ENCODE assay signal across 8 cellular contexts in genomic region chr7:128739048-128739962, GRCh38. TPM values are rescaled to one million over a fixed set of nuclear protein-coding genes. Genes with fewer than 3 reads are reported as not detected.
DNase-seq lines count a peak whose midpoint lies in the region; ATAC-seq and TF ChIP-seq lines count a peak whose summit lies in the region.

TSS of gene CALU (plus strand) at chr7:128739359. CDS start at chr7:128748584, 9,225 bp downstream.

- H2BK120ac ChIP-seq in IMR-90 (ENCODE audit: low read depth, low read length), result peak within 1 kb of the TSS; percentile 77

- peak within 1 kb of the TSS; percentile 78 for H4K5ac ChIP-seq in IMR-90 (ENCODE audit: low read depth, low read length)

- H3K9ac ChIP-seq in IMR-90 (ENCODE audit: low read depth, low read length), result peak within 1 kb of the TSS; percentile 91

- H3K9me3 ChIP-seq in IMR-90 (ENCODE audit: control insufficient read depth, insufficient read depth, low read length) (no peaks in the 10 kb centered on the region), mononuclear cell (ENCODE audit: low read depth, low read length) (no peaks in the 10 kb centered on the region)

- peak within 1 kb of the TSS; percentile 94 to 96 for H4K8ac ChIP-seq in IMR-90 (ENCODE audit: low read depth in 2 of 2, low read length in 2 of 2)

- peak within 1 kb of the TSS; percentile 91 for H2AFZ ChIP-seq in IMR-90 (replicated peaks; ENCODE audit: low read length, poor library complexity)

- dilution Hi-C loops in IMR-90 (cut with HindIII; ENCODE audit: low sequenced_read_pairs, unreplicated experiment), result no loop called here

- BruUV-seq in IMR-90 (replicated peaks; lab: Mats Ljungman, UMichigan), result TSS peak; percentile 74

- H3K18ac ChIP-seq in IMR-90 (ENCODE audit: low read depth, low read length), result peak within 1 kb of the TSS; percentile 71

- peak within 1 kb of the TSS; percentile 99 for H2AK5ac ChIP-seq in IMR-90 (ENCODE audit: low read depth, low read length)

- H3K56ac ChIP-seq in IMR-90 (ENCODE audit: extremely low read depth, insufficient read depth, low read length), result peak within 1 kb of the TSS; percentile 92

- peak within 1 kb of the TSS; percentile 100 for H2AK9ac ChIP-seq in IMR-90 (replicated peaks; ENCODE audit: low read depth, low read length, poor library complexity)

- H3K14ac ChIP-seq in IMR-90 (replicated peaks; ENCODE audit: low read depth, low read length), result peak within 1 kb of the TSS; percentile 95

- CTCF ChIA-PET in IMR-90 (lab: Yijun Ruan, JAX), result interaction anchor here (0.6 to 1.4 kb wide), 2 partner anchors 9 to 27 kb away, joined by 3 read pairs; no protein-coding TSS in a partner anchor

- peaks cover 16% of the 10 kb centered on the region; the same call in 1 of the 2 replicates for H3K9me1 ChIP-seq in IMR-90 (ENCODE audit: insufficient read depth, low read length)

- H3K36me3 ChIP-seq in IMR-90 (ENCODE audit: control insufficient read depth, insufficient read depth, low read length), result peaks cover 4% of the 10 kb centered on the region

- DNase-seq in DMS 273 (lab: John Stamatoyannopoulos, UW; ENCODE audit: unreplicated experiment) (peak; percentile 100), IMR-90 (peak; percentile 97), OCI-M1 (lab: John Stamatoyannopoulos, UW) (peak; percentile 94), activated T-cell treated with anti-CD3 and anti-CD28 coated beads for 4 hours (peak; percentile 89), epithelial cell of esophagus (ENCODE audit: low read depth) (peak; percentile 96)
- DNase-seq in stimulated activated CD8-positive, alpha-beta memory T cell treated with anti-CD3 and anti-CD28 coated beads, Interleukin-4, amount 100 ng/mL, for 1 hour (ENCODE audit: low read depth in 2 of 2, low spot score in 1 of 2), result peak; percentile 77 to 88

- H3K4me2 ChIP-seq in IMR-90 (ENCODE audit: low read depth, low read length), result peak within 1 kb of the TSS; percentile 90

- H3K27me3 ChIP-seq in IMR-90 (ENCODE audit: control insufficient read depth, insufficient read depth, low read length) (no peaks in the 10 kb centered on the region), mononuclear cell (ENCODE audit: insufficient read depth, low read length) (no peaks in the 10 kb centered on the region)

- H3K4me1 ChIP-seq in IMR-90 (ENCODE audit: control insufficient read depth, insufficient read depth, low read length), result peaks cover 8% of the 10 kb centered on the region
- H3K4me1 ChIP-seq in mononuclear cell (ENCODE audit: insufficient read depth, low read length), result peaks cover 40% of the 10 kb centered on the region

- in situ Hi-C loops in IMR-90 (cut with MboI; ENCODE audit: low sequenced_read_pairs), result no loop called here

- POLR2A ChIA-PET in IMR-90 (lab: Charles Lee; ENCODE audit: unreplicated experiment), result interaction anchor here (0.9 to 1.5 kb wide), 3 partner anchors 10 to 94 kb away, joined by 3 read pairs; no protein-coding TSS in a partner anchor

- TF ChIP-seq CTCF in IMR-90 (conservative IDR thresholded peaks at IDR 0.05; ENCODE audit: low read depth, low read length) (no peak), epithelial cell of esophagus (IDR thresholded peaks at IDR 0.05; ENCODE audit: insufficient read depth, low read depth, low read length, missing control alignments) (no peak)

- peak; percentile 97 for TF ChIP-seq POLR2A in IMR-90 (IDR thresholded peaks at IDR 0.05; ENCODE audit: low read depth, low read length)

- peak within 1 kb of the TSS; percentile 99 for H3K4ac ChIP-seq in IMR-90 (ENCODE audit: low read depth, low read length)

- peak within 1 kb of the TSS; percentile 45 for H2BK20ac ChIP-seq in IMR-90 (ENCODE audit: low read depth, low read length)

- intact Hi-C loops in IMR-90 (cut with micrococcal nuclease), result no loop called here

- H2BK15ac ChIP-seq in IMR-90 (ENCODE audit: low read depth, low read length), result peak within 1 kb of the TSS; percentile 72; the same call in 2 of the 3 replicates

- H3K79me1 ChIP-seq in IMR-90 (ENCODE audit: low read depth in 1 of 2, low read length in 2 of 2), result peaks cover 0 to 14% of the 10 kb centered on the region in 2 experiments; a peak in 2 of 4 replicates

- peak within 1 kb of the TSS; percentile 81 for H3K4me3 ChIP-seq in IMR-90 (ENCODE audit: insufficient read depth, low read depth, low read length)
- H3K4me3 ChIP-seq in epithelial cell of esophagus (ENCODE audit: low read length), result peak within 1 kb of the TSS; percentile 90
- peak within 1 kb of the TSS; percentile 96 for H3K4me3 ChIP-seq in mononuclear cell (ENCODE audit: low read length)

- ATAC-seq in GM21528 (IDR thresholded peaks at IDR 0.05; ENCODE audit: low FRiP score, unreplicated experiment) (peak; percentile 99), IMR-90 (ENCODE audit: low read depth) (peak; percentile 92)

- 0% methylated on average over 12 of the region's 74 CpGs; no CpG with 5 or more reads in 1 of the 2 experiments for whole genome bisulfite sequencing in IMR-90 (ENCODE audit: extremely low coverage in 2 of 2, insufficient read length in 1 of 2), 2 experiments

- H3K27ac ChIP-seq in IMR-90 (ENCODE audit: insufficient read depth, low read length), result peak within 1 kb of the TSS; percentile 92

- H4K91ac ChIP-seq in IMR-90 (ENCODE audit: insufficient read depth, low read depth, low read length), result peak within 1 kb of the TSS; percentile 96

- peak within 1 kb of the TSS; percentile 87 for H2BK5ac ChIP-seq in IMR-90 (ENCODE audit: low read depth, low read length, poor library complexity, severe bottlenecking)

- peaks cover 51% of the 10 kb centered on the region for H4K20me1 ChIP-seq in IMR-90 (ENCODE audit: insufficient read depth, low read length)

- TF ChIP-seq RAD21 in IMR-90 (IDR thresholded peaks at IDR 0.05; ENCODE audit: low read length), result no peak

- H3K23ac ChIP-seq in IMR-90 (ENCODE audit: low read depth, low read length), result peak within 1 kb of the TSS; percentile 99

TF ChIP-seq in IMR-90, 13 proteins besides CTCF, POLR2A, EP300 and RAD21:
- TF ChIP-seq MXI1 (IDR thresholded peaks at IDR 0.05; ENCODE audit: borderline replicate concordance, low read depth, low read length) (no peak), RFX5 (IDR thresholded peaks at IDR 0.05; ENCODE audit: low read depth, low read length) (peak; percentile 70), MAFK (IDR thresholded peaks at IDR 0.05; ENCODE audit: low read depth, low read length) (0 out of 2 replicates have a peak, but pooled peaks have one; percentile 1), CEBPB (IDR thresholded peaks at IDR 0.05; ENCODE audit: low read depth, low read length) (no peak), MAZ (IDR thresholded peaks at IDR 0.05; ENCODE audit: borderline replicate concordance, low read depth, low read length) (peak; percentile 80; the same call in 1 of the 2 replicates), SMC3 (IDR thresholded peaks at IDR 0.05; ENCODE audit: low read depth, low read length) (no peak), NFE2L2 (IDR thresholded peaks at IDR 0.05; ENCODE audit: low read depth, low read length) (no peak), ELK1 (IDR thresholded peaks at IDR 0.05; ENCODE audit: borderline replicate concordance, low read depth, low read length) (peak; percentile 39; the same call in 1 of the 2 replicates), RCOR1 (IDR thresholded peaks at IDR 0.05; ENCODE audit: insufficient replicate concordance, low read length) (no peak), CHD1 (IDR thresholded peaks at IDR 0.05; ENCODE audit: low read depth, low read length) (peak; percentile 16; the same call in 1 of the 2 replicates), FOS (IDR thresholded peaks at IDR 0.05; ENCODE audit: low read depth, low read length) (no peak), BHLHE40 (IDR thresholded peaks at IDR 0.05; ENCODE audit: low read depth, low read length) (peak; percentile 55; the same call in 1 of the 2 replicates)
- TF ChIP-seq, protein P1, sequence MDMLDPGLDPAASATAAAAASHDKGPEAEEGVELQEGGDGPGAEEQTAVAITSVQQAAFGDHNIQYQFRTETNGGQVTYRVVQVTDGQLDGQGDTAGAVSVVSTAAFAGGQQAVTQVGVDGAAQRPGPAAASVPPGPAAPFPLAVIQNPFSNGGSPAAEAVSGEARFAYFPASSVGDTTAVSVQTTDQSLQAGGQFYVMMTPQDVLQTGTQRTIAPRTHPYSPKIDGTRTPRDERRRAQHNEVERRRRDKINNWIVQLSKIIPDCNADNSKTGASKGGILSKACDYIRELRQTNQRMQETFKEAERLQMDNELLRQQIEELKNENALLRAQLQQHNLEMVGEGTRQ (IDR thresholded peaks at IDR 0.05; ENCODE audit: low read depth, low read length), result peak; percentile 40; the same call in 1 of the 2 replicates

RNA-seq across cellular contexts. Expression of gene CALU, which starts in this region (rescaled TPM):
- total RNA-seq in IMR-90 (2012; rRNA removed), result 421 and 914 TPM in 2 replicates
- 426 and 525 TPM in 2 replicates for polyA plus RNA-seq in IMR-90 (2012; rRNA removed)
- 91.7 and 135 TPM in 2 replicates for polyA plus RNA-seq in IMR-90 (2012; cell fraction: cytosol; rRNA removed)
- 22.2 and 179 TPM in 2 replicates for polyA plus RNA-seq in IMR-90 (2012; cell fraction: nucleus; rRNA removed; ENCODE audit: low replicate concordance)
- total RNA-seq in mononuclear cell, result 39.9 TPM

Comparison
In these comparisons a context has a peak if more than half of its experiments do, and no peak if none do; other contexts are left out.
1. Peak in every context shown above with its lines: DNase-seq, ATAC-seq, H3K4me3 ChIP-seq and H3K27ac ChIP-seq.
2. RNA of gene CALU (total RNA-seq): 421 to 914 TPM in IMR-90; 39.9 TPM in mononuclear cell (single experiment); every median in the first group is over 10 times any median in the second.